Comparison of ENCODE assay signal across 25 cellular contexts in genomic region chr1:47757226-47757975, GRCh38.
DNase-seq lines count a peak whose midpoint lies in the region; ATAC-seq, FAIRE-seq and TF ChIP-seq lines count a peak whose summit lies in the region.
"Had no signal": no experiment of that assay in that cellular context is flagged by ENCODE, and none has a peak within 500 bp of the region (broad histone marks: within the 10 kb centered on the region; RNA-seq: fewer than 3 reads in every experiment).

No MANE protein-coding gene starts in this region.

- TF ChIP-seq CTCF in bronchial epithelial cell (IDR thresholded peaks at IDR 0.05; ENCODE audit: insufficient read depth, low read length, severe bottlenecking) = no peak
- no peak for TF ChIP-seq CTCF in kidney (IDR thresholded peaks at IDR 0.05; ENCODE audit: borderline replicate concordance, extremely low read depth, insufficient read depth)
- TF ChIP-seq CTCF in spleen (IDR thresholded peaks at IDR 0.05 in 8 of 11, conservative IDR thresholded peaks at IDR 0.05 in 3 of 11) = no peak

- FAIRE-seq in bronchial epithelial cell (lab: Jason Lieb, UNC) = no peak
- FAIRE-seq in kidney (lab: Jason Lieb, UNC) = no peak

- H3K27ac Mint-ChIP-seq in activated CD8-positive, alpha-beta memory T cell treated with anti-CD3 and anti-CD28 coated beads, Interleukin-2, amount 10 ng/mL, durations not matched to agents 7 days and 5 days = no peak overlapping the region

- no peaks in the 10 kb centered on the region for H3K36me3 ChIP-seq in bronchial epithelial cell (ENCODE audit: control insufficient read depth, insufficient read depth, low read length)
- no peaks in the 10 kb centered on the region for H3K36me3 ChIP-seq in kidney (ENCODE audit: control insufficient read depth in 1 of 2, insufficient read depth in 2 of 2, low read length in 2 of 2)
- no peaks in the 10 kb centered on the region for H3K36me3 ChIP-seq in spleen
- H3K36me3 ChIP-seq: BLaER1 treated with 17β-estradiol and CSF1 and Interleukin-3, amounts not matched to agents 10 nM and 100 nM; Peyer's patch; SJSA1 had no signal

- no peaks in the 10 kb centered on the region for H3K27me3 ChIP-seq in bronchial epithelial cell (ENCODE audit: control insufficient read depth, insufficient read depth, low read length)
- peaks cover 0 to 38% (median 0%) of the 10 kb centered on the region in 7 donors for H3K27me3 ChIP-seq in spleen (replicated peaks in 1 of 7)
- H3K27me3 ChIP-seq: BLaER1 treated with 17β-estradiol and CSF1 and Interleukin-3, amounts not matched to agents 10 nM and 100 nM; MG63; Peyer's patch; SJSA1 had no signal

- H3K9me3 ChIP-seq in kidney (ENCODE audit: control insufficient read depth in 1 of 2, low read length in 2 of 2) (no peaks in the 10 kb centered on the region), spleen (no peaks in the 10 kb centered on the region)
- H3K9me3 ChIP-seq: BLaER1 treated with 17β-estradiol and CSF1 and Interleukin-3, amounts not matched to agents 10 nM and 100 nM; Caco-2; MG63; Peyer's patch; SJSA1 had no signal

- H3K27me3 Mint-ChIP-seq in activated CD8-positive, alpha-beta memory T cell treated with anti-CD3 and anti-CD28 coated beads, Interleukin-2, amount 10 ng/mL, durations not matched to agents 7 days and 5 days = peaks cover 6% of the 10 kb centered on the region

- H3K9ac ChIP-seq in kidney (ENCODE audit: low read length in 2 of 2) = no peak overlapping the region
- H3K9ac ChIP-seq: BLaER1 treated with 17β-estradiol and CSF1 and Interleukin-3, amounts not matched to agents 10 nM and 100 nM had no signal

- no peak for TF ChIP-seq POLR2A in spleen (IDR thresholded peaks at IDR 0.05)

- H3K4me1 ChIP-seq in kidney (ENCODE audit: control insufficient read depth in 1 of 2, insufficient read depth in 1 of 2, low read depth in 1 of 2, low read length in 2 of 2) (no peaks in the 10 kb centered on the region), spleen (peaks cover 0 to 6% (median 0%) of the 10 kb centered on the region in 6 donors)
- H3K4me1 ChIP-seq: Caco-2 had no signal

- H3K4me3 ChIP-seq in bronchial epithelial cell (ENCODE audit: low read depth, low read length) = no peak overlapping the region
- H3K4me3 ChIP-seq in kidney (ENCODE audit: low read length in 2 of 2) = no peak overlapping the region
- H3K4me3 ChIP-seq in spleen = no peak overlapping the region
- H3K4me3 ChIP-seq: BLaER1 treated with 17β-estradiol and CSF1 and Interleukin-3, amounts not matched to agents 10 nM and 100 nM; MG63; Peyer's patch; SJSA1 had no signal

- 89 to 95% (median 90%) methylated on average over 7 of the region's 7 CpGs for WGBS in spleen, 5 donors

- no peak overlapping the region for H3K4me3 Mint-ChIP-seq in activated CD8-positive, alpha-beta memory T cell treated with anti-CD3 and anti-CD28 coated beads, Interleukin-2, amount 10 ng/mL, durations not matched to agents 7 days and 5 days
- H3K4me3 Mint-ChIP-seq: CD4-positive, alpha-beta memory T cell had no signal

- H3K27ac ChIP-seq in kidney (ENCODE audit: low read depth in 2 of 2, low read length in 2 of 2) (no peak overlapping the region), spleen (no peak overlapping the region)
- H3K27ac ChIP-seq: BLaER1 treated with 17β-estradiol and CSF1 and Interleukin-3, amounts not matched to agents 10 nM and 100 nM; Peyer's patch; SJSA1 had no signal

- H3K4me1 Mint-ChIP-seq in activated CD8-positive, alpha-beta memory T cell treated with anti-CD3 and anti-CD28 coated beads, Interleukin-2, amount 10 ng/mL, durations not matched to agents 7 days and 5 days = no peaks in the 10 kb centered on the region
- H3K4me1 Mint-ChIP-seq: CD4-positive, alpha-beta memory T cell had no signal

- intact Hi-C loops in kidney (cut with DNase I) = no loop called here
- intact Hi-C loops in spleen (cut with DNase I; ENCODE audit: low total_unique reads) = no loop called here

- ATAC-seq in activated CD8-positive, alpha-beta memory T cell treated with anti-CD3 and anti-CD28 coated beads, Interleukin-2, amount 10 ng/mL, durations not matched to agents 7 days and 5 days = peak; percentile 16
- ATAC-seq: Right ventricle myocardium inferior had no signal

- DNase-seq in activated CD8-positive, alpha-beta memory T cell treated with anti-CD3 and anti-CD28 coated beads, Interleukin-2, amount 10 ng/mL, durations not matched to agents 7 days and 5 days = no peak
- DNase-seq in activated CD8-positive, alpha-beta memory T cell treated with anti-CD3 and anti-CD28 coated beads, Interleukin-2, amount 50 U/mL, for 48 hours = no peak
- DNase-seq in bronchial epithelial cell (ENCODE audit: low read depth) = peak; percentile 41
- peak; percentile 26 for DNase-seq in kidney
- DNase-seq in spleen = peak; percentile 49
- DNase-seq in HK-2 (ENCODE audit: unreplicated experiment) = no peak
- no peak for DNase-seq in cerebellum (ENCODE audit: low spot score)
- no peak for DNase-seq in NCI-H1436 (lab: John Stamatoyannopoulos, UW)
- DNase-seq: 8988T; Caco-2; CD4-positive, alpha-beta memory T cell; DMS 273 treated with DMSO at 0.1 percent for 48 hours; DMS79 treated with DMSO at 0.1 percent for 48 hours; Kasumi-1; MG63; NCI-H1417; NCI-H187 treated with DMSO at 0.1 percent for 48 hours; NCI-H345; NCI-H524; NCI-H774; NK-92 treated with Interleukin-12 subunit alpha and Interleukin-12 subunit beta, amount 100 ng/mL, for 24 hours; Peyer's patch had no signal

- CTCF ChIA-PET in activated CD8-positive, alpha-beta memory T cell treated with anti-CD3 and anti-CD28 coated beads, Interleukin-2, amount 10 ng/mL, durations not matched to agents 7 days and 5 days (lab: Charles Lee) = no interaction called here

- no peaks in the 10 kb centered on the region for H3K36me3 Mint-ChIP-seq in activated CD8-positive, alpha-beta memory T cell treated with anti-CD3 and anti-CD28 coated beads, Interleukin-2, amount 10 ng/mL, durations not matched to agents 7 days and 5 days
- H3K36me3 Mint-ChIP-seq: CD4-positive, alpha-beta memory T cell had no signal

- no peaks in the 10 kb centered on the region for H3K9me3 Mint-ChIP-seq in activated CD8-positive, alpha-beta memory T cell treated with anti-CD3 and anti-CD28 coated beads, Interleukin-2, amount 10 ng/mL, durations not matched to agents 7 days and 5 days (ENCODE audit: low read depth)
- H3K9me3 Mint-ChIP-seq: CD4-positive, alpha-beta memory T cell had no signal

Comparison
In these comparisons a context has a peak if more than half of its experiments do, and no peak if none do; other contexts are left out.
1. DNase-seq: peak in bronchial epithelial cell (single experiment), kidney (single experiment) and spleen (single experiment); none in activated CD8-positive, alpha-beta memory T cell treated with anti-CD3 and anti-CD28 coated beads, Interleukin-2, amount 10 ng/mL, durations not matched to agents 7 days and 5 days (single experiment), activated CD8-positive, alpha-beta memory T cell treated with anti-CD3 and anti-CD28 coated beads, Interleukin-2, amount 50 U/mL, for 48 hours (single experiment), HK-2 (single experiment), cerebellum (single experiment) and NCI-H1436 (single experiment).